In the genomic region with DNA sequence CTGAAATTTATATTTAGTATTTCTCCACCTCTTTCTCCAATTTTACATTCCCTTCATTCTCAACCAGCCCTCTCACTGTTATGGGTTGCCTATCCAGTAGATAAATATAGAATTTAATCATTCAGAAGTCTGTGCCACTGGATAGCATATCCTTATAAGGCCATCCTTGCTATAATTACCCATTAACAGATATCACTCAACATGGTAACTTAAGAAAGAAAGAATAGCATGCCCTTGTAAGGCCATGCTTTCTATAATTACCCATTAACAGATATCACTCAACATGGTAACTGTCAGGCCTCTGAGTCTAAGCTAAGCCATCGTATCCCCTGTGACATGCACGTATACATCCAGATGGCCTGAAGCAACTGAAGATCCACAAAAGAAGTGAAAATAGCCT, we compare ENCODE assay signal across 26 cellular contexts.
"Had no signal": no experiment of that assay in that cellular context is flagged by ENCODE, and none has a peak within 500 bp of the region (broad histone marks: within the 10 kb centered on the region; RNA-seq: fewer than 3 reads in every experiment).

No MANE protein-coding gene starts in this region.

- DNase-seq: activated CD4-positive, alpha-beta T cell treated with anti-CD3 and anti-CD28 coated beads for 4 hours; activated CD4-positive, alpha-beta T cell treated with anti-CD3 and anti-CD28 coated beads, Interleukin-2, amount 50 U/mL, for 4 hours; activated naive CD4-positive, alpha-beta T cell; activated T-cell treated with anti-CD3 and anti-CD28 coated beads for 4 hours; activated T-cell treated with anti-CD3 and anti-CD28 coated beads, Interleukin-2, amount 50 U/mL, for 72 hours; dermis blood vessel endothelial cell; effector CD4-positive, alpha-beta T cell; gastrocnemius medialis; glutamatergic neuron; left cardiac atrium; left ventricle myocardium superior; mucosa of descending colon; small intestine; stimulated activated CD4-positive, alpha-beta T cell treated with anti-CD3 and anti-CD28 coated beads, Interleukin-4, amount 100 ng/mL, for 4 hours; stimulated activated CD8-positive, alpha-beta memory T cell treated with anti-CD3 and anti-CD28 coated beads, Interleukin-4, amount 100 ng/mL, for 48 hours; stimulated activated naive CD8-positive, alpha-beta T cell treated with anti-CD3 and anti-CD28 coated beads, Interleukin-15, amount 100 ng/mL, for 72 hours; T-helper 9 cell; thyroid gland; upper lobe of left lung had no signal

- H3K27me3 ChIP-seq: gastrocnemius medialis, thyroid gland, upper lobe of left lung, vagina had no signal

- H3K27ac ChIP-seq: epithelial cell of prostate, gastrocnemius medialis, thyroid gland, upper lobe of left lung, vagina, VCaP had no signal

- H3K4me3 ChIP-seq: gastrocnemius medialis, mucosa of descending colon, thyroid gland, upper lobe of left lung, vagina had no signal

- ATAC-seq: activated naive CD4-positive, alpha-beta T cell treated with anti-CD3 and anti-CD28 coated beads, Interleukin-2, amount 50 U/mL, for 72 hours; activated T-cell treated with anti-CD3 and anti-CD28 coated beads, Interleukin-2, amount 50 U/mL, for 72 hours; gastrocnemius medialis; left cardiac atrium; left ventricle myocardium superior; mucosa of descending colon; natural killer cell treated with Interleukin-12 subunit alpha and Interleukin-12 subunit beta and Interleukin-15 and Interleukin-18, amount 100 ng/mL, for 72 hours; sciatic nerve; stimulated activated memory B cell treated with anti-CD40 and anti-IgM and Interleukin-4, amounts not matched to agents 10 μg/mL and 1 μg/mL and 100 μg/mL, for 72 hours; stimulated activated naive CD8-positive, alpha-beta T cell treated with anti-CD3 and anti-CD28 coated beads, Interleukin-15, amount 100 ng/mL, for 72 hours had no signal

- H3K4me1 ChIP-seq: gastrocnemius medialis, thyroid gland, upper lobe of left lung, vagina had no signal

- H3K36me3 ChIP-seq: gastrocnemius medialis, thyroid gland, upper lobe of left lung, vagina had no signal

- H3K9me3 ChIP-seq: gastrocnemius medialis, mucosa of descending colon, thyroid gland, upper lobe of left lung, vagina had no signal
